Comparison of ENCODE assay signal across 8 cellular contexts in genomic region chr14:99266181-99267178, GRCh38. TPM values are rescaled to one million over a fixed set of nuclear protein-coding genes. Genes with fewer than 3 reads are reported as not detected.
DNase-seq lines count a peak whose midpoint lies in the region; ATAC-seq, FAIRE-seq and TF ChIP-seq lines count a peak whose summit lies in the region.

No MANE protein-coding gene starts in this region.

- no peak for TF ChIP-seq POLR2A in tibial nerve (IDR thresholded peaks at IDR 0.05)

- TF ChIP-seq EP300 in tibial nerve (IDR thresholded peaks at IDR 0.05) = no peak

- H3K4me1 Mint-ChIP-seq in IgD-negative memory B cell = peaks cover 8 to 11% (median 8%) of the 10 kb centered on the region in 3 donors

- ATAC-seq in RWPE2 (ENCODE audit: low read depth) = peak; percentile 71

- WGBS in tibial nerve, 2 donors = 14% methylated on average over 31 of the region's 31 CpGs

- DNase-seq in GM19240 (ENCODE audit: insufficient read length, low spot score) = peak; percentile 72
- no peak for DNase-seq in RWPE2 (ENCODE audit: low spot score)
- peak; percentile 87 for DNase-seq in activated gamma-delta T cell treated with Interleukin-2 at 50 U/mL for 16 hours
- peak; percentile 69 to 74 for DNase-seq in frontal cortex (ENCODE audit: low spot score in 2 of 2)
- DNase-seq in tibial nerve (ENCODE audit: low spot score in 2 of 2) = peak; percentile 59 to 72

- H3K27me3 ChIP-seq in RWPE2 (ENCODE audit: insufficient read depth, poor library complexity, severe bottlenecking) (peaks cover 4% of the 10 kb centered on the region), parathyroid adenoma (ENCODE audit: control insufficient read depth, insufficient read depth, low read length) (no peaks in the 10 kb centered on the region), tibial nerve (peaks cover 0 to 99% of the 10 kb centered on the region in 2 donors)

- no peak overlapping the region for H2AFZ ChIP-seq in parathyroid adenoma

- peak; percentile 60 for FAIRE-seq in frontal cortex (lab: Jason Lieb, UNC)

- peaks cover 53% of the 10 kb centered on the region for H3K27me3 Mint-ChIP-seq in IgD-negative memory B cell

- H3K27ac Mint-ChIP-seq in IgD-negative memory B cell = peak overlapping the region in 2 of 3 donors; percentile 35 to 95

- no peak overlapping the region for H3K9ac ChIP-seq in parathyroid adenoma

- no peaks in the 10 kb centered on the region for H3K4me1 ChIP-seq in RWPE2 (ENCODE audit: insufficient read depth, poor library complexity, severe bottlenecking)
- peaks cover 3% of the 10 kb centered on the region for H3K4me1 ChIP-seq in parathyroid adenoma
- peaks cover 0 to 32% (median 8%) of the 10 kb centered on the region in 4 donors for H3K4me1 ChIP-seq in tibial nerve

- H3K27ac ChIP-seq in C4-2B (no peak overlapping the region), RWPE2 (ENCODE audit: poor library complexity, severe bottlenecking) (no peak overlapping the region), parathyroid adenoma (no peak overlapping the region), tibial nerve (no peak overlapping the region)

- peak overlapping the region in 3 of 4 donors; percentile 26 to 67 (median 60) for H3K4me3 Mint-ChIP-seq in IgD-negative memory B cell

- no peaks in the 10 kb centered on the region for H3K36me3 ChIP-seq in RWPE2 (ENCODE audit: low read depth)
- no peaks in the 10 kb centered on the region for H3K36me3 ChIP-seq in parathyroid adenoma (ENCODE audit: control insufficient read depth, insufficient read depth, low read length)
- no peaks in the 10 kb centered on the region for H3K36me3 ChIP-seq in tibial nerve

- peaks cover 3% of the 10 kb centered on the region for H3K36me3 Mint-ChIP-seq in IgD-negative memory B cell

- H3K79me2 ChIP-seq in parathyroid adenoma = no peaks in the 10 kb centered on the region

- H3K9me3 ChIP-seq in RWPE2 (ENCODE audit: severe bottlenecking) = no peaks in the 10 kb centered on the region
- no peaks in the 10 kb centered on the region for H3K9me3 ChIP-seq in parathyroid adenoma (ENCODE audit: control insufficient read depth, low read length)
- no peaks in the 10 kb centered on the region for H3K9me3 ChIP-seq in tibial nerve

- peak overlapping the region; percentile 4 for H3K4me3 ChIP-seq in RWPE2 (ENCODE audit: severe bottlenecking)
- H3K4me3 ChIP-seq in parathyroid adenoma (ENCODE audit: low read depth, low read length) = no peak overlapping the region
- no peak overlapping the region for H3K4me3 ChIP-seq in tibial nerve

- H3K9me3 Mint-ChIP-seq in IgD-negative memory B cell = peaks cover 0 to 1% (median 0%) of the 10 kb centered on the region in 3 donors

- H3K4me2 ChIP-seq in parathyroid adenoma (ENCODE audit: low read length) = no peak overlapping the region

- TF ChIP-seq CTCF in C4-2B (conservative IDR thresholded peaks at IDR 0.05) = peak; percentile 99
- TF ChIP-seq CTCF in RWPE2 (IDR thresholded peaks at IDR 0.05; ENCODE audit: poor library complexity, severe bottlenecking) = peak; percentile 99
- TF ChIP-seq CTCF in parathyroid adenoma (IDR thresholded peaks at IDR 0.05) = peak; percentile 94
- TF ChIP-seq CTCF in tibial nerve (IDR thresholded peaks at IDR 0.05) = peak; percentile 84 to 96 (median 88)

RNA-seq across cellular contexts. Expression of gene BCL11B, which starts 5.5 kb away (rescaled TPM):
- 0.38 TPM for polyA plus RNA-seq in IgD-negative memory B cell
- 58.3 TPM for total RNA-seq in frontal cortex
- total RNA-seq in tibial nerve = under 1 TPM; 0.21 to 0.78 (median 0.26) TPM

Comparison
In these comparisons a context has a peak if more than half of its experiments do, and no peak if none do; other contexts are left out.
1. RNA of gene BCL11B, which starts 5.5 kb away (total RNA-seq): 58.3 TPM in frontal cortex (single experiment); 0.21 to 0.78 TPM in tibial nerve; every median in the first group is over 10 times any median in the second.
2. Peak in every context shown above with its lines, with median percentiles within 50 percentile points of each other: CTCF ChIP-seq.